Comparison of ENCODE assay signal across 1 cellular context in the genomic region with DNA sequence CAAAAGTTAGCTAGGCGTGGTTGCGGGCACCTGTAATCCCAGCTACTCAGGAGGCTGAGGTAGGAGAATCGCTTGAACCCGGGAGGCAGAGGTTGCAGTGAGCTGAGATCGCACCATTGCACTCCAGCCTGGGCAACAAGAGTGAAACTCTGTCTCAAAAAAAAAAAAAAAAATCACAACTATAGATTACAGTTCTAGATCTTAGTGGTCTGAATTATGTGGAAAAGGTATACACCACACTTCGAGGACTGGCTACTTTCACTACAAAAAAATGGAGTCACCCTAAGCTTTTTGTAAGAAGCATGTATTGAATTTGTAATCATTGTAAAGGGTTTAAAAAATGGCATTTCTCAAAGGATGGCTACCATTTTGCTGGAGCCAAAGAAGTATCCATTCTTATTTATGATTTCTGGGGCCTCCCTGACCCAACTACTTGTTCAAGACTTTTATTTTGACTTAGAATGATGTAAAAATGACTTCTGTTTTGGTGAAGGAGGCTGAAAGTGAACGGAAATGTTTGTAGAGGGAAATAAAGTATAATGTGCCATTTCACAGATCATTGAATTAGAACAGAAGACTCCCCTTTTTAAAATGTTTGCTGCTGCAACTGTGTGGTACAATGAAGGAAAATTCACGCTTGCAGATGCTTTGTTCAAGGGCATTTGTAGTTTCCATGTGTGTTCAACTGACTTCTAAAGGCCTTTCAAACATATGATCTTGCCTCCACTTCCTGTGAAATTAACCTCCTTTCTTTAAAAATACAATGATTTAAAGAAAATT.
TF ChIP-seq lines count a peak whose summit lies in the region.

No MANE protein-coding gene starts in this region.

TF ChIP-seq in GM23338, 12 proteins besides CTCF, POLR2A, EP300 and RAD21:
- TF ChIP-seq EZH2 (IDR thresholded peaks at IDR 0.05; ENCODE audit: low read depth, unreplicated experiment) (no peak), ZNF331 (CRISPR knock-in tag; IDR thresholded peaks at IDR 0.05; ENCODE audit: low read depth) (no peak), JUNB (IDR thresholded peaks at IDR 0.05; ENCODE audit: unreplicated experiment) (no peak)
